1 cellular context compared by ENCODE assay signal in the genomic region with DNA sequence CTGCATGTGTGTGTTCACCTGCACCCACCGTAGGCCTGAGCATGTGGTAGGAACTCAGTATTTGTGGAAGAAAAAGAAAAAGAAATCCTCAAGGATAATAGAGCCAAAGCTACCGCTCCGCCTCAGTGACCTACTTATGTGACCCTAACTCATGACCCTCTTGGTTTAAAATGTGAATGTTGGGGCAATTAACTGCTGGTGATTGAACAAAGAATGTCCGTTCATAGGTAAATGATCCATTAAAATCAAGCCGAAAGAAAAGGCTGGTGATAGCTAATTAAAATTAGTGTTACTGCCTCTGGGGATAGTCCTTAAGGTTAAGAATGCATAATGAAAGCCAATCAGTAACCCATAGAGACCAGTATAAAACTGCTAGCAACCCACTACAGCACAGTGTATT.
A peak's percentile ranks its signal among the peaks of the same experiment; 100 is the strongest.
TF ChIP-seq lines count a peak whose summit lies in the region.

No MANE protein-coding gene starts in this region.

TF ChIP-seq in GM23338, 12 proteins besides CTCF, POLR2A, EP300 and RAD21:
- TF ChIP-seq ZNF114 (CRISPR knock-in tag; IDR thresholded peaks at IDR 0.05) (no peak), NANOG (IDR thresholded peaks at IDR 0.05; ENCODE audit: borderline replicate concordance) (peak; percentile 69)
- TF ChIP-seq, protein P1, sequence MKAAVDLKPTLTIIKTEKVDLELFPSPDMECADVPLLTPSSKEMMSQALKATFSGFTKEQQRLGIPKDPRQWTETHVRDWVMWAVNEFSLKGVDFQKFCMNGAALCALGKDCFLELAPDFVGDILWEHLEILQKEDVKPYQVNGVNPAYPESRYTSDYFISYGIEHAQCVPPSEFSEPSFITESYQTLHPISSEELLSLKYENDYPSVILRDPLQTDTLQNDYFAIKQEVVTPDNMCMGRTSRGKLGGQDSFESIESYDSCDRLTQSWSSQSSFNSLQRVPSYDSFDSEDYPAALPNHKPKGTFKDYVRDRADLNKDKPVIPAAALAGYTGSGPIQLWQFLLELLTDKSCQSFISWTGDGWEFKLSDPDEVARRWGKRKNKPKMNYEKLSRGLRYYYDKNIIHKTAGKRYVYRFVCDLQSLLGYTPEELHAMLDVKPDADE (IDR thresholded peaks at IDR 0.05), result no peak
- TF ChIP-seq, protein P2, sequence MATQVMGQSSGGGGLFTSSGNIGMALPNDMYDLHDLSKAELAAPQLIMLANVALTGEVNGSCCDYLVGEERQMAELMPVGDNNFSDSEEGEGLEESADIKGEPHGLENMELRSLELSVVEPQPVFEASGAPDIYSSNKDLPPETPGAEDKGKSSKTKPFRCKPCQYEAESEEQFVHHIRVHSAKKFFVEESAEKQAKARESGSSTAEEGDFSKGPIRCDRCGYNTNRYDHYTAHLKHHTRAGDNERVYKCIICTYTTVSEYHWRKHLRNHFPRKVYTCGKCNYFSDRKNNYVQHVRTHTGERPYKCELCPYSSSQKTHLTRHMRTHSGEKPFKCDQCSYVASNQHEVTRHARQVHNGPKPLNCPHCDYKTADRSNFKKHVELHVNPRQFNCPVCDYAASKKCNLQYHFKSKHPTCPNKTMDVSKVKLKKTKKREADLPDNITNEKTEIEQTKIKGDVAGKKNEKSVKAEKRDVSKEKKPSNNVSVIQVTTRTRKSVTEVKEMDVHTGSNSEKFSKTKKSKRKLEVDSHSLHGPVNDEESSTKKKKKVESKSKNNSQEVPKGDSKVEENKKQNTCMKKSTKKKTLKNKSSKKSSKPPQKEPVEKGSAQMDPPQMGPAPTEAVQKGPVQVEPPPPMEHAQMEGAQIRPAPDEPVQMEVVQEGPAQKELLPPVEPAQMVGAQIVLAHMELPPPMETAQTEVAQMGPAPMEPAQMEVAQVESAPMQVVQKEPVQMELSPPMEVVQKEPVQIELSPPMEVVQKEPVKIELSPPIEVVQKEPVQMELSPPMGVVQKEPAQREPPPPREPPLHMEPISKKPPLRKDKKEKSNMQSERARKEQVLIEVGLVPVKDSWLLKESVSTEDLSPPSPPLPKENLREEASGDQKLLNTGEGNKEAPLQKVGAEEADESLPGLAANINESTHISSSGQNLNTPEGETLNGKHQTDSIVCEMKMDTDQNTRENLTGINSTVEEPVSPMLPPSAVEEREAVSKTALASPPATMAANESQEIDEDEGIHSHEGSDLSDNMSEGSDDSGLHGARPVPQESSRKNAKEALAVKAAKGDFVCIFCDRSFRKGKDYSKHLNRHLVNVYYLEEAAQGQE (IDR thresholded peaks at IDR 0.05; ENCODE audit: unreplicated experiment), result no peak
